ENCODE assay signal across 16 cellular contexts in genomic region chr12:2323538-2324261, GRCh38.
DNase-seq lines count a peak whose midpoint lies in the region; ATAC-seq and TF ChIP-seq lines count a peak whose summit lies in the region.
"Had no signal": no experiment of that assay in that cellular context is flagged by ENCODE, and none has a peak within 500 bp of the region (broad histone marks: within the 10 kb centered on the region; RNA-seq: fewer than 3 reads in every experiment).

No MANE protein-coding gene starts in this region.

- H2BK5ac ChIP-seq in IMR-90 (ENCODE audit: low read depth, low read length, poor library complexity, severe bottlenecking), result peak overlapping the region; percentile 35

- H4K5ac ChIP-seq in IMR-90 (ENCODE audit: low read depth, low read length), result peak overlapping the region; percentile 59; the same call in 1 of the 2 replicates

- H3K4me1 Mint-ChIP-seq in type B pancreatic cell (ENCODE audit: unreplicated experiment), result peaks cover 15% of the 10 kb centered on the region
- H3K4me1 Mint-ChIP-seq: memory B cell, T-cell had no signal

- peak overlapping the region; percentile 17; the same call in 1 of the 2 replicates for H3K23ac ChIP-seq in IMR-90 (ENCODE audit: low read depth, low read length)

- peak overlapping the region; percentile 15 to 79; a peak in 3 of 4 replicates for H4K8ac ChIP-seq in IMR-90 (ENCODE audit: low read depth in 2 of 2, low read length in 2 of 2)

- peak overlapping the region; percentile 84 for H2AFZ ChIP-seq in IMR-90 (replicated peaks; ENCODE audit: low read length, poor library complexity)

- no peak overlapping the region for H3K56ac ChIP-seq in IMR-90 (ENCODE audit: extremely low read depth, insufficient read depth, low read length)

- H3K4me1 ChIP-seq in IMR-90 (ENCODE audit: control insufficient read depth, insufficient read depth, low read length) (peaks cover 22% of the 10 kb centered on the region), skeletal muscle tissue (ENCODE audit: control insufficient read depth in 3 of 3, insufficient read depth in 3 of 3, low read length in 3 of 3) (peaks cover 30 to 46% (median 44%) of the 10 kb centered on the region in 3 donors)

- H2BK15ac ChIP-seq in IMR-90 (ENCODE audit: low read depth, low read length), result peak overlapping the region; percentile 65; the same call in 1 of the 3 replicates

- peaks cover 19% of the 10 kb centered on the region for H3K27me3 Mint-ChIP-seq in type B pancreatic cell

- WGBS in IMR-90 (ENCODE audit: extremely low coverage in 2 of 2, insufficient read length in 1 of 2), 2 experiments, result 60% methylated on average over 2 of the region's 10 CpGs; no CpG with 5 or more reads in 1 of the 2 experiments

- TF ChIP-seq RAD21 in IMR-90 (IDR thresholded peaks at IDR 0.05; ENCODE audit: low read length), result no peak

- H3K4ac ChIP-seq in IMR-90 (ENCODE audit: low read depth, low read length), result peak overlapping the region; percentile 76

- no peak for TF ChIP-seq POLR2A in IMR-90 (IDR thresholded peaks at IDR 0.05; ENCODE audit: low read depth, low read length)

- H3K9ac ChIP-seq in IMR-90 (ENCODE audit: low read depth, low read length), result no peak overlapping the region
- peak overlapping the region in 1 of 3 donors; percentile 55 for H3K9ac ChIP-seq in skeletal muscle tissue (ENCODE audit: low read depth in 1 of 3, low read length in 3 of 3)

- H3K36me3 ChIP-seq in IMR-90 (ENCODE audit: control insufficient read depth, insufficient read depth, low read length) (no peaks in the 10 kb centered on the region), skeletal muscle tissue (ENCODE audit: control insufficient read depth in 3 of 3, insufficient read depth in 3 of 3, low read length in 3 of 3) (no peaks in the 10 kb centered on the region)
- H3K36me3 ChIP-seq: upper lobe of left lung had no signal

- POLR2A ChIA-PET in IMR-90 (lab: Charles Lee; ENCODE audit: unreplicated experiment), result no interaction called here

- H3K27ac ChIP-seq in IMR-90 (ENCODE audit: insufficient read depth, low read length), result no peak overlapping the region
- peak overlapping the region; percentile 80 for H3K27ac ChIP-seq in VCaP
- peak overlapping the region; percentile 61 for H3K27ac ChIP-seq in skeletal muscle tissue (ENCODE audit: low read depth, low read length)

- in situ Hi-C loops in IMR-90 (cut with MboI; ENCODE audit: low sequenced_read_pairs), result no loop called here

- H3K27me3 ChIP-seq in IMR-90 (ENCODE audit: control insufficient read depth, insufficient read depth, low read length), result no peaks in the 10 kb centered on the region
- no peaks in the 10 kb centered on the region for H3K27me3 ChIP-seq in skeletal muscle tissue (ENCODE audit: control insufficient read depth in 3 of 3, insufficient read depth in 3 of 3, low read length in 3 of 3)
- H3K27me3 ChIP-seq: upper lobe of left lung had no signal

- DNase-seq in IMR-90, result peak; percentile 33
- no peak for DNase-seq in left ventricle myocardium superior
- no peak for DNase-seq in HK-2 (ENCODE audit: unreplicated experiment)
- DNase-seq in NOMO-1 treated with dmso at 0.1 percent for 144 hours (lab: John Stamatoyannopoulos, UW; ENCODE audit: unreplicated experiment), result no peak
- DNase-seq in type B pancreatic cell (ENCODE audit: extremely low spot score, unreplicated experiment), result no peak
- no peak for DNase-seq in stimulated activated CD4-positive, alpha-beta T cell treated with anti-CD3 and anti-CD28 coated beads, Interleukin-1b, Interleukin-23, amount 100 ng/mL, for 48 hours
- DNase-seq: activated CD4-positive, alpha-beta T cell treated with anti-CD3 and anti-CD28 coated beads for 1 hour; MM.1S; T-cell had no signal

- H3K36me3 Mint-ChIP-seq in type B pancreatic cell, result peaks cover 8% of the 10 kb centered on the region
- H3K36me3 Mint-ChIP-seq: activated naive CD4-positive, alpha-beta T cell treated with anti-CD3 and anti-CD28 coated beads, Interleukin-2, amount 50 U/mL, for 72 hours; memory B cell; T-cell had no signal

- no peaks in the 10 kb centered on the region for H4K20me1 ChIP-seq in IMR-90 (ENCODE audit: insufficient read depth, low read length)

- peaks cover 7% of the 10 kb centered on the region for H3K9me3 Mint-ChIP-seq in type B pancreatic cell
- H3K9me3 Mint-ChIP-seq: activated naive CD4-positive, alpha-beta T cell treated with anti-CD3 and anti-CD28 coated beads, Interleukin-2, amount 50 U/mL, for 72 hours; memory B cell; T-cell had no signal

- H2AK9ac ChIP-seq in IMR-90 (replicated peaks; ENCODE audit: low read depth, low read length, poor library complexity), result peak overlapping the region; percentile 58

- H3K9me3 ChIP-seq in IMR-90 (ENCODE audit: control insufficient read depth, insufficient read depth, low read length) (no peaks in the 10 kb centered on the region), skeletal muscle tissue (ENCODE audit: control insufficient read depth in 3 of 3, low read length in 3 of 3) (no peaks in the 10 kb centered on the region)
- H3K9me3 ChIP-seq: upper lobe of left lung had no signal

- H3K4me2 ChIP-seq in IMR-90 (ENCODE audit: low read depth, low read length), result no peak overlapping the region

- TF ChIP-seq CTCF in IMR-90 (conservative IDR thresholded peaks at IDR 0.05; ENCODE audit: low read depth, low read length) (no peak), VCaP (conservative IDR thresholded peaks at IDR 0.05) (no peak), type B pancreatic cell (conservative IDR thresholded peaks at IDR 0.05) (no peak)

- peak overlapping the region; percentile 78 for H2BK120ac ChIP-seq in IMR-90 (ENCODE audit: low read depth, low read length)

- H4K91ac ChIP-seq in IMR-90 (ENCODE audit: insufficient read depth, low read depth, low read length), result peak overlapping the region; percentile 24

- H3K4me3 ChIP-seq in IMR-90 (ENCODE audit: insufficient read depth, low read depth, low read length) (no peak overlapping the region), skeletal muscle tissue (ENCODE audit: low read length in 3 of 3) (peak overlapping the region in 2 of 3 donors; percentile 6 to 17)

- intact Hi-C loops in IMR-90 (cut with micrococcal nuclease) (no loop called here), left ventricle myocardium superior (cut with micrococcal nuclease) (no loop called here)

- no peak overlapping the region for H3K27ac Mint-ChIP-seq in type B pancreatic cell
- H3K27ac Mint-ChIP-seq: activated naive CD4-positive, alpha-beta T cell treated with anti-CD3 and anti-CD28 coated beads, Interleukin-2, amount 50 U/mL, for 72 hours; memory B cell; T-cell had no signal

- no TSS peak for BruUV-seq in IMR-90 (replicated peaks; lab: Mats Ljungman, UMichigan)

- peak overlapping the region; percentile 86 for H3K14ac ChIP-seq in IMR-90 (replicated peaks; ENCODE audit: low read depth, low read length)

- H3K9me1 ChIP-seq in IMR-90 (ENCODE audit: insufficient read depth, low read length), result peaks cover 37% of the 10 kb centered on the region

- dilution Hi-C loops in IMR-90 (cut with HindIII; ENCODE audit: low sequenced_read_pairs, unreplicated experiment), result no loop called here

- CTCF ChIA-PET in IMR-90 (lab: Yijun Ruan, JAX), result no interaction called here

- peak overlapping the region; percentile 74; the same call in 1 of the 2 replicates for H2BK20ac ChIP-seq in IMR-90 (ENCODE audit: low read depth, low read length)

- no peak overlapping the region for H3K18ac ChIP-seq in IMR-90 (ENCODE audit: low read depth, low read length)

- H2AK5ac ChIP-seq in IMR-90 (ENCODE audit: low read depth, low read length), result peak overlapping the region; percentile 84

- ATAC-seq in IMR-90 (ENCODE audit: low read depth) (peak; percentile 37), left ventricle myocardium superior (peak; percentile 76)
- ATAC-seq: activated naive CD4-positive, alpha-beta T cell treated with anti-CD3 and anti-CD28 coated beads, Interleukin-2, amount 50 U/mL, for 72 hours; esophagus mucosa; Panc1; T-cell had no signal

- H3K79me1 ChIP-seq in IMR-90 (ENCODE audit: low read depth in 1 of 2, low read length in 2 of 2), result peaks cover 0 to 15% of the 10 kb centered on the region in 2 experiments; a peak in 2 of 4 replicates

- H3K4me3 Mint-ChIP-seq in type B pancreatic cell, result no peak overlapping the region
- H3K4me3 Mint-ChIP-seq: memory B cell, T-cell had no signal

TF ChIP-seq in IMR-90, 13 proteins besides CTCF, POLR2A, EP300 and RAD21:
- TF ChIP-seq CHD1 (IDR thresholded peaks at IDR 0.05; ENCODE audit: low read depth, low read length) (no peak), RCOR1 (IDR thresholded peaks at IDR 0.05; ENCODE audit: insufficient replicate concordance, low read length) (no peak), FOS (IDR thresholded peaks at IDR 0.05; ENCODE audit: low read depth, low read length) (no peak), ELK1 (IDR thresholded peaks at IDR 0.05; ENCODE audit: borderline replicate concordance, low read depth, low read length) (no peak), BHLHE40 (IDR thresholded peaks at IDR 0.05; ENCODE audit: low read depth, low read length) (no peak)
- TF ChIP-seq, protein P1, sequence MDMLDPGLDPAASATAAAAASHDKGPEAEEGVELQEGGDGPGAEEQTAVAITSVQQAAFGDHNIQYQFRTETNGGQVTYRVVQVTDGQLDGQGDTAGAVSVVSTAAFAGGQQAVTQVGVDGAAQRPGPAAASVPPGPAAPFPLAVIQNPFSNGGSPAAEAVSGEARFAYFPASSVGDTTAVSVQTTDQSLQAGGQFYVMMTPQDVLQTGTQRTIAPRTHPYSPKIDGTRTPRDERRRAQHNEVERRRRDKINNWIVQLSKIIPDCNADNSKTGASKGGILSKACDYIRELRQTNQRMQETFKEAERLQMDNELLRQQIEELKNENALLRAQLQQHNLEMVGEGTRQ (IDR thresholded peaks at IDR 0.05; ENCODE audit: low read depth, low read length), result peak; percentile 60; the same call in 1 of the 2 replicates
